In genomic region chr7:100565133-100565571, GRCh38 we compare ENCODE assay signal across 2 cellular contexts.
TF ChIP-seq lines count a peak whose summit lies in the region.

No MANE protein-coding gene starts in this region.

TF ChIP-seq in HEK293, 187 proteins besides CTCF, POLR2A, EP300 and RAD21:
- TF ChIP-seq ZNF654 (tag by site-specific recombination; IDR thresholded peaks at IDR 0.05; ENCODE audit: low read depth) (no peak), EGR2 (tag by site-specific recombination; IDR thresholded peaks at IDR 0.05; ENCODE audit: low read depth) (peak; percentile 27; the same call in 1 of the 2 replicates), ZNF747 (tag by site-specific recombination; IDR thresholded peaks at IDR 0.05) (no peak), KLF1 (tag by site-specific recombination; IDR thresholded peaks at IDR 0.05) (no peak), ZBTB1 (tag by site-specific recombination; IDR thresholded peaks at IDR 0.05) (no peak), ZNF433 (tag by site-specific recombination; IDR thresholded peaks at IDR 0.05; ENCODE audit: low read depth) (no peak)

TF ChIP-seq in HepG2, 621 proteins besides CTCF, POLR2A, EP300 and RAD21:
- TF ChIP-seq, protein P1, sequence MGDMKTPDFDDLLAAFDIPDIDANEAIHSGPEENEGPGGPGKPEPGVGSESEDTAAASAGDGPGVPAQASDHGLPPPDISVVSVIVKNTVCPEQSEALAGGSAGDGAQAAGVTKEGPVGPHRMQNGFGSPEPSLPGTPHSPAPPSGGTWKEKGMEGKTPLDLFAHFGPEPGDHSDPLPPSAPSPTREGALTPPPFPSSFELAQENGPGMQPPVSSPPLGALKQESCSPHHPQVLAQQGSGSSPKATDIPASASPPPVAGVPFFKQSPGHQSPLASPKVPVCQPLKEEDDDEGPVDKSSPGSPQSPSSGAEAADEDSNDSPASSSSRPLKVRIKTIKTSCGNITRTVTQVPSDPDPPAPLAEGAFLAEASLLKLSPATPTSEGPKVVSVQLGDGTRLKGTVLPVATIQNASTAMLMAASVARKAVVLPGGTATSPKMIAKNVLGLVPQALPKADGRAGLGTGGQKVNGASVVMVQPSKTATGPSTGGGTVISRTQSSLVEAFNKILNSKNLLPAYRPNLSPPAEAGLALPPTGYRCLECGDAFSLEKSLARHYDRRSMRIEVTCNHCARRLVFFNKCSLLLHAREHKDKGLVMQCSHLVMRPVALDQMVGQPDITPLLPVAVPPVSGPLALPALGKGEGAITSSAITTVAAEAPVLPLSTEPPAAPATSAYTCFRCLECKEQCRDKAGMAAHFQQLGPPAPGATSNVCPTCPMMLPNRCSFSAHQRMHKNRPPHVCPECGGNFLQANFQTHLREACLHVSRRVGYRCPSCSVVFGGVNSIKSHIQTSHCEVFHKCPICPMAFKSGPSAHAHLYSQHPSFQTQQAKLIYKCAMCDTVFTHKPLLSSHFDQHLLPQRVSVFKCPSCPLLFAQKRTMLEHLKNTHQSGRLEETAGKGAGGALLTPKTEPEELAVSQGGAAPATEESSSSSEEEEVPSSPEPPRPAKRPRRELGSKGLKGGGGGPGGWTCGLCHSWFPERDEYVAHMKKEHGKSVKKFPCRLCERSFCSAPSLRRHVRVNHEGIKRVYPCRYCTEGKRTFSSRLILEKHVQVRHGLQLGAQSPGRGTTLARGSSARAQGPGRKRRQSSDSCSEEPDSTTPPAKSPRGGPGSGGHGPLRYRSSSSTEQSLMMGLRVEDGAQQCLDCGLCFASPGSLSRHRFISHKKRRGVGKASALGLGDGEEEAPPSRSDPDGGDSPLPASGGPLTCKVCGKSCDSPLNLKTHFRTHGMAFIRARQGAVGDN (CRISPR knock-in tag; IDR thresholded peaks at IDR 0.05) = no peak
- TF ChIP-seq POLR2AphosphoS5 (IDR thresholded peaks at IDR 0.05; ENCODE audit: low read depth, low read length) (peak; percentile 32; the same call in 1 of the 2 replicates), MED1 (CRISPR knock-in tag; IDR thresholded peaks at IDR 0.05) (no peak), SYNCRIP (IDR thresholded peaks at IDR 0.05; ENCODE audit: insufficient read depth, low read depth, low read length) (no peak), FLYWCH1 (CRISPR knock-in tag; IDR thresholded peaks at IDR 0.05) (no peak), ASH2L (IDR thresholded peaks at IDR 0.05; ENCODE audit: insufficient read length, low read depth, low read length) (no peak), ETV6 (CRISPR knock-in tag; conservative IDR thresholded peaks at IDR 0.05) (no peak), TBX2 (CRISPR knock-in tag; IDR thresholded peaks at IDR 0.05; ENCODE audit: borderline replicate concordance) (no peak), AGO2 (optimal IDR thresholded peaks at IDR 0.05; ENCODE audit: low read depth, low read length) (peak; percentile 87), ZNF264 (CRISPR knock-in tag; IDR thresholded peaks at IDR 0.05) (no peak), ZBTB10 (CRISPR knock-in tag; IDR thresholded peaks at IDR 0.05; ENCODE audit: borderline replicate concordance) (no peak), JDP2 (CRISPR knock-in tag; IDR thresholded peaks at IDR 0.05; ENCODE audit: borderline replicate concordance) (no peak), KLF16 (CRISPR knock-in tag; IDR thresholded peaks at IDR 0.05) (no peak), ZKSCAN8 (CRISPR knock-in tag; IDR thresholded peaks at IDR 0.05; ENCODE audit: borderline replicate concordance) (no peak)
- TF ChIP-seq, protein P2, sequence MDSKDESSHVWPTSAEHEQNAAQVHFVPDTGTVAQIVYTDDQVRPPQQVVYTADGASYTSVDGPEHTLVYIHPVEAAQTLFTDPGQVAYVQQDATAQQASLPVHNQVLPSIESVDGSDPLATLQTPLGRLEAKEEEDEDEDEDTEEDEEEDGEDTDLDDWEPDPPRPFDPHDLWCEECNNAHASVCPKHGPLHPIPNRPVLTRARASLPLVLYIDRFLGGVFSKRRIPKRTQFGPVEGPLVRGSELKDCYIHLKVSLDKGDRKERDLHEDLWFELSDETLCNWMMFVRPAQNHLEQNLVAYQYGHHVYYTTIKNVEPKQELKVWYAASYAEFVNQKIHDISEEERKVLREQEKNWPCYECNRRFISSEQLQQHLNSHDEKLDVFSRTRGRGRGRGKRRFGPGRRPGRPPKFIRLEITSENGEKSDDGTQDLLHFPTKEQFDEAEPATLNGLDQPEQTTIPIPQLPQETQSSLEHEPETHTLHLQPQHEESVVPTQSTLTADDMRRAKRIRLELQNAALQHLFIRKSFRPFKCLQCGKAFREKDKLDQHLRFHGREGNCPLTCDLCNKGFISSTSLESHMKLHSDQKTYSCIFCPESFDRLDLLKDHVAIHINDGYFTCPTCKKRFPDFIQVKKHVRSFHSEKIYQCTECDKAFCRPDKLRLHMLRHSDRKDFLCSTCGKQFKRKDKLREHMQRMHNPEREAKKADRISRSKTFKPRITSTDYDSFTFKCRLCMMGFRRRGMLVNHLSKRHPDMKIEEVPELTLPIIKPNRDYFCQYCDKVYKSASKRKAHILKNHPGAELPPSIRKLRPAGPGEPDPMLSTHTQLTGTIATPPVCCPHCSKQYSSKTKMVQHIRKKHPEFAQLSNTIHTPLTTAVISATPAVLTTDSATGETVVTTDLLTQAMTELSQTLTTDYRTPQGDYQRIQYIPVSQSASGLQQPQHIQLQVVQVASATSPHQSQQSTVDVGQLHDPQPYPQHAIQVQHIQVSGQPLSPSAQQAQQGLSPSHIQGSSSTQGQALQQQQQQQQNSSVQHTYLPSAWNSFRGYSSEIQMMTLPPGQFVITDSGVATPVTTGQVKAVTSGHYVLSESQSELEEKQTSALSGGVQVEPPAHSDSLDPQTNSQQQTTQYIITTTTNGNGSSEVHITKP (CRISPR knock-in tag; IDR thresholded peaks at IDR 0.05; ENCODE audit: low read depth) = no peak
